Comparison of ENCODE assay signal across 21 cellular contexts in the genomic region with DNA sequence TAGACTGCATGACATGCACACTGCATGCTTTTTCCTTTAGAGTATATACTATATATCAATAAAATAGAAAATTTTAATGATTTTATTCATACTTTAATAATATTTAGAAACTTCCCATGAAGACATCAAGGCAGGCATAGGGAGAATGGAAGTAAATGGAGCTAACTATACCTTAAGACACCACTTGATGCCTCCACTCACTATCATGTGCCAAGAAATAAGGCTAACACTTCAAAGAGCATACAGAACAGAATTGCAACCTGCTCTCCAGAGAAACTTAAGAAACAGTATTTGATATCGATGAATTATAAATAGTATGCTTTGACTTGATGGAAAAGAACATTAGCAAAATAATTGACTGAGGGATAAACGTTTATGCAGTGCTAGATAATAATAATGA.
DNase-seq lines count a peak whose midpoint lies in the region; ATAC-seq, FAIRE-seq and TF ChIP-seq lines count a peak whose summit lies in the region.
"Had no signal": no experiment of that assay in that cellular context is flagged by ENCODE, and none has a peak within 500 bp of the region (broad histone marks: within the 10 kb centered on the region; RNA-seq: fewer than 3 reads in every experiment).

No MANE protein-coding gene starts in this region.

- no peak overlapping the region for H3K4me2 ChIP-seq in GM23248 (ENCODE audit: unreplicated experiment)
- H3K4me2 ChIP-seq: neural progenitor cell, PC-9 had no signal

- H3K27ac ChIP-seq in GM23248, result no peak overlapping the region
- no peak overlapping the region for H3K27ac ChIP-seq in RWPE2 (ENCODE audit: poor library complexity, severe bottlenecking)
- no peak overlapping the region for H3K27ac ChIP-seq in small intestine (ENCODE audit: low read depth in 1 of 2, low read length in 1 of 2)
- H3K27ac ChIP-seq: HL-60, neural progenitor cell, PC-9, testis had no signal

- no peaks in the 10 kb centered on the region for H4K20me1 ChIP-seq in GM23248 (ENCODE audit: insufficient read depth)

- no peaks in the 10 kb centered on the region for H3K36me3 ChIP-seq in GM23248 (ENCODE audit: low read depth)
- no peaks in the 10 kb centered on the region for H3K36me3 ChIP-seq in RWPE2 (ENCODE audit: low read depth)
- no peaks in the 10 kb centered on the region for H3K36me3 ChIP-seq in small intestine (ENCODE audit: control insufficient read depth in 2 of 2, insufficient read depth in 2 of 2, low read length in 2 of 2)
- H3K36me3 ChIP-seq: neural progenitor cell had no signal

- H3K9me3 ChIP-seq in GM23248 (ENCODE audit: low read depth) (no peaks in the 10 kb centered on the region), RWPE2 (ENCODE audit: severe bottlenecking) (no peaks in the 10 kb centered on the region), small intestine (ENCODE audit: control insufficient read depth, low read depth) (no peaks in the 10 kb centered on the region)
- H3K9me3 ChIP-seq: mucosa of descending colon, testis had no signal

- in situ Hi-C loops in GM23248 (cut with MboI), result loop anchor here (10.0 kb wide), 1 partner anchor 369 kb away; no protein-coding TSS in a partner anchor

- no peaks in the 10 kb centered on the region for H3K9me2 ChIP-seq in GM23248 (ENCODE audit: insufficient read depth)

- TF ChIP-seq CTCF in RWPE2 (IDR thresholded peaks at IDR 0.05; ENCODE audit: poor library complexity, severe bottlenecking) (peak; percentile 56), epithelial cell of esophagus (IDR thresholded peaks at IDR 0.05; ENCODE audit: insufficient read depth, low read depth, low read length, missing control alignments) (peak; percentile 37)

- H2AFZ ChIP-seq in GM23248, result no peak overlapping the region
- H2AFZ ChIP-seq: neural progenitor cell, PC-9 had no signal

- no peaks in the 10 kb centered on the region for H3F3A ChIP-seq in GM23248 (ENCODE audit: insufficient read depth)

- no peaks in the 10 kb centered on the region for H3K27me3 ChIP-seq in GM23248 (replicated peaks; ENCODE audit: insufficient read depth)
- H3K27me3 ChIP-seq in RWPE2 (ENCODE audit: insufficient read depth, poor library complexity, severe bottlenecking), result peaks cover 2% of the 10 kb centered on the region
- H3K27me3 ChIP-seq in small intestine (ENCODE audit: control insufficient read depth in 2 of 2, insufficient read depth in 2 of 2, low read length in 2 of 2), result no peaks in the 10 kb centered on the region
- H3K27me3 ChIP-seq: neural progenitor cell, testis had no signal

- ATAC-seq in RWPE2 (ENCODE audit: low read depth), result peak; percentile 54; the same call in 2 of the 3 replicates
- ATAC-seq: left ventricle myocardium superior, mucosa of descending colon had no signal

- H3K79me2 ChIP-seq in GM23248 (ENCODE audit: insufficient read depth), result no peaks in the 10 kb centered on the region

- H3K4me1 ChIP-seq in GM23248 (ENCODE audit: insufficient read depth), result peaks cover 11% of the 10 kb centered on the region
- no peaks in the 10 kb centered on the region for H3K4me1 ChIP-seq in RWPE2 (ENCODE audit: insufficient read depth, poor library complexity, severe bottlenecking)
- no peaks in the 10 kb centered on the region for H3K4me1 ChIP-seq in small intestine (ENCODE audit: control insufficient read depth in 2 of 2, insufficient read depth in 1 of 2, low read depth in 1 of 2, low read length in 1 of 2)
- H3K4me1 ChIP-seq: neural progenitor cell, testis had no signal

- H3K4me3 ChIP-seq in GM23248 (no peak overlapping the region), RWPE2 (ENCODE audit: severe bottlenecking) (no peak overlapping the region), epithelial cell of esophagus (ENCODE audit: low read length) (no peak overlapping the region), small intestine (ENCODE audit: low read depth in 1 of 2, low read length in 2 of 2) (no peak overlapping the region)
- H3K4me3 ChIP-seq: mucosa of descending colon, neural progenitor cell, PC-9, testis had no signal

- H3K9ac ChIP-seq in GM23248, result no peak overlapping the region
- H3K9ac ChIP-seq: neural progenitor cell had no signal

- DNase-seq in GM23248 (peak; percentile 10), RWPE2 (ENCODE audit: low spot score) (no peak), epithelial cell of esophagus (ENCODE audit: low read depth) (peak; percentile 28), small intestine (peak; percentile 3), AG20443 (ENCODE audit: low spot score) (no peak), DMS 273 treated with DMSO at 0.1 percent for 48 hours (lab: John Stamatoyannopoulos, UW) (no peak), GOT3 (lab: John Stamatoyannopoulos, UW) (no peak)
- DNase-seq: activated CD4-positive, alpha-beta T cell treated with anti-CD3 and anti-CD28 coated beads for 4 hours; activated CD8-positive, alpha-beta memory T cell treated with anti-CD3 and anti-CD28 coated beads, Interleukin-2, amount 50 U/mL, for 4 hours; activated gamma-delta T cell treated with Interleukin-2 at 50 U/mL for 16 hours; anterior cingulate cortex; DMS79; H9; left ventricle myocardium superior; mucosa of descending colon; NCI-H69; PC-9; testis had no signal

- 94 to 100% methylated on average over 2 of the region's 2 CpGs for WGBS in GM23248 (ENCODE audit: low coverage in 1 of 2, low lambda C conversion rate in 2 of 2, missing lambda C conversion rate in 2 of 2), 2 experiments
- WGBS in small intestine, 3 donors, result 63 to 83% (median 69%) methylated on average over 2 of the region's 2 CpGs

- FAIRE-seq in small intestine (lab: Jason Lieb, UNC), result no peak
- FAIRE-seq: TTC549 had no signal

Comparison
In these comparisons a context has a peak if more than half of its experiments do, and no peak if none do; other contexts are left out.
1. DNase-seq: peak in GM23248 (single experiment), epithelial cell of esophagus (single experiment) and small intestine (single experiment); none in RWPE2 (single experiment), AG20443 (single experiment), DMS 273 treated with DMSO at 0.1 percent for 48 hours (single experiment) and GOT3 (single experiment).